1 cellular context compared by ENCODE assay signal in the genomic region with DNA sequence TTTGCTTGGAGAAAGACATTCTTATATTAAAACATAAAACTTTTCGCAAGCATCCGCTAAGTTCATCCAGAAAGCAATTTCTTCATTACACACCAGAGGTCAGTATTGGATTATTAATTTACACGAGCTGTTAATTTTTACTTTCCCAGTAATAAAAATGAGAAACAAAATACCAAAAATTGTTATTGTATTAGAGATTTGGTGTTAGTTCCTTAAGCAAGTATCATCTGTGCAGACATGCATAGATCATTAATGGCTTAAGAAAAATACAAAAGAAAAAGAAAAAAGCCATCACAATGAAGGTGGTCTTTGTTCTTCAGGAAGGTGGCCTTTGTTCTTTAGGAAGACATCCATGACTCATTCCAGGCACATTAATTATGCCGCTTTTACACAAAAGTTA.
TF ChIP-seq lines count a peak whose summit lies in the region.

No MANE protein-coding gene starts in this region.

TF ChIP-seq in GM23338, 12 proteins besides CTCF, POLR2A, EP300 and RAD21 (continued from another document):
- TF ChIP-seq, protein P1, sequence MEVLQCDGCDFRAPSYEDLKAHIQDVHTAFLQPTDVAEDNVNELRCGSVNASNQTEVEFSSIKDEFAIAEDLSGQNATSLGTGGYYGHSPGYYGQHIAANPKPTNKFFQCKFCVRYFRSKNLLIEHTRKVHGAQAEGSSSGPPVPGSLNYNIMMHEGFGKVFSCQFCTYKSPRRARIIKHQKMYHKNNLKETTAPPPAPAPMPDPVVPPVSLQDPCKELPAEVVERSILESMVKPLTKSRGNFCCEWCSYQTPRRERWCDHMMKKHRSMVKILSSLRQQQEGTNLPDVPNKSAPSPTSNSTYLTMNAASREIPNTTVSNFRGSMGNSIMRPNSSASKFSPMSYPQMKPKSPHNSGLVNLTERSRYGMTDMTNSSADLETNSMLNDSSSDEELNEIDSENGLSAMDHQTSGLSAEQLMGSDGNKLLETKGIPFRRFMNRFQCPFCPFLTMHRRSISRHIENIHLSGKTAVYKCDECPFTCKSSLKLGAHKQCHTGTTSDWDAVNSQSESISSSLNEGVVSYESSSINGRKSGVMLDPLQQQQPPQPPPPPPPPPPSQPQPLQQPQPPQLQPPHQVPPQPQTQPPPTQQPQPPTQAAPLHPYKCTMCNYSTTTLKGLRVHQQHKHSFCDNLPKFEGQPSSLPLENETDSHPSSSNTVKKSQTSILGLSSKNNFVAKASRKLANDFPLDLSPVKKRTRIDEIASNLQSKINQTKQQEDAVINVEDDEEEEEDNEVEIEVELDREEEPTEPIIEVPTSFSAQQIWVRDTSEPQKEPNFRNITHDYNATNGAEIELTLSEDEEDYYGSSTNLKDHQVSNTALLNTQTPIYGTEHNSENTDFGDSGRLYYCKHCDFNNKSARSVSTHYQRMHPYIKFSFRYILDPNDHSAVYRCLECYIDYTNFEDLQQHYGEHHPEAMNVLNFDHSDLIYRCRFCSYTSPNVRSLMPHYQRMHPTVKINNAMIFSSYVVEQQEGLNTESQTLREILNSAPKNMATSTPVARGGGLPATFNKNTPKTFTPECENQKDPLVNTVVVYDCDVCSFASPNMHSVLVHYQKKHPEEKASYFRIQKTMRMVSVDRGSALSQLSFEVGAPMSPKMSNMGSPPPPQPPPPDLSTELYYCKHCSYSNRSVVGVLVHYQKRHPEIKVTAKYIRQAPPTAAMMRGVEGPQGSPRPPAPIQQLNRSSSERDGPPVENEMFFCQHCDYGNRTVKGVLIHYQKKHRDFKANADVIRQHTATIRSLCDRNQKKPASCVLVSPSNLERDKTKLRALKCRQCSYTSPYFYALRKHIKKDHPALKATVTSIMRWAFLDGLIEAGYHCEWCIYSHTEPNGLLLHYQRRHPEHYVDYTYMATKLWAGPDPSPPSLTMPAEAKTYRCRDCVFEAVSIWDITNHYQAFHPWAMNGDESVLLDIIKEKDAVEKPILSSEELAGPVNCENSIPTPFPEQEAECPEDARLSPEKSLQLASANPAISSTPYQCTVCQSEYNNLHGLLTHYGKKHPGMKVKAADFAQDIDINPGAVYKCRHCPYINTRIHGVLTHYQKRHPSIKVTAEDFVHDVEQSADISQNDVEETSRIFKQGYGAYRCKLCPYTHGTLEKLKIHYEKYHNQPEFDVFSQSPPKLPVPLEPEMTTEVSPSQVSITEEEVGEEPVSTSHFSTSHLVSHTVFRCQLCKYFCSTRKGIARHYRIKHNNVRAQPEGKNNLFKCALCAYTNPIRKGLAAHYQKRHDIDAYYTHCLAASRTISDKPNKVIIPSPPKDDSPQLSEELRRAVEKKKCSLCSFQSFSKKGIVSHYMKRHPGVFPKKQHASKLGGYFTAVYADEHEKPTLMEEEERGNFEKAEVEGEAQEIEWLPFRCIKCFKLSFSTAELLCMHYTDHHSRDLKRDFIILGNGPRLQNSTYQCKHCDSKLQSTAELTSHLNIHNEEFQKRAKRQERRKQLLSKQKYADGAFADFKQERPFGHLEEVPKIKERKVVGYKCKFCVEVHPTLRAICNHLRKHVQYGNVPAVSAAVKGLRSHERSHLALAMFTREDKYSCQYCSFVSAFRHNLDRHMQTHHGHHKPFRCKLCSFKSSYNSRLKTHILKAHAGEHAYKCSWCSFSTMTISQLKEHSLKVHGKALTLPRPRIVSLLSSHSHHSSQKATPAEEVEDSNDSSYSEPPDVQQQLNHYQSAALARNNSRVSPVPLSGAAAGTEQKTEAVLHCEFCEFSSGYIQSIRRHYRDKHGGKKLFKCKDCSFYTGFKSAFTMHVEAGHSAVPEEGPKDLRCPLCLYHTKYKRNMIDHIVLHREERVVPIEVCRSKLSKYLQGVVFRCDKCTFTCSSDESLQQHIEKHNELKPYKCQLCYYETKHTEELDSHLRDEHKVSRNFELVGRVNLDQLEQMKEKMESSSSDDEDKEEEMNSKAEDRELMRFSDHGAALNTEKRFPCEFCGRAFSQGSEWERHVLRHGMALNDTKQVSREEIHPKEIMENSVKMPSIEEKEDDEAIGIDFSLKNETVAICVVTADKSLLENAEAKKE (CRISPR knock-in tag; IDR thresholded peaks at IDR 0.05), result no peak
- TF ChIP-seq STAT1 (IDR thresholded peaks at IDR 0.05; ENCODE audit: unreplicated experiment), result no peak
- no peak for TF ChIP-seq EZH2phosphoT487 (IDR thresholded peaks at IDR 0.05; ENCODE audit: unreplicated experiment)
- TF ChIP-seq EZH2 (IDR thresholded peaks at IDR 0.05; ENCODE audit: low read depth, unreplicated experiment), result no peak
TF ChIP-seq in GM23338: peak in this region for 0.
